Comparison of ENCODE assay signal across 9 cellular contexts in genomic region chr2:62217421-62217820, GRCh38. TPM values are rescaled to one million over a fixed set of nuclear protein-coding genes. Genes with fewer than 3 reads are reported as not detected.
DNase-seq lines count a peak whose midpoint lies in the region; ATAC-seq and TF ChIP-seq lines count a peak whose summit lies in the region.
"Had no signal": no experiment of that assay in that cellular context is flagged by ENCODE, and none has a peak within 500 bp of the region (broad histone marks: within the 10 kb centered on the region; RNA-seq: fewer than 3 reads in every experiment).

No MANE protein-coding gene starts in this region.

- 88% methylated on average over 10 of the region's 10 CpGs for WGBS in liver

- H3K27me3 Mint-ChIP-seq in HFFc6 (ENCODE audit: insufficient read depth), result no peaks in the 10 kb centered on the region

- peaks cover 63% of the 10 kb centered on the region for H3K4me1 Mint-ChIP-seq in HFFc6 (ENCODE audit: low read depth)
- H3K4me1 Mint-ChIP-seq in stimulated activated effector memory CD8-positive, alpha-beta T cell treated with anti-CD3 and anti-CD28 coated beads, Interleukin-12 subunit alpha, Interleukin-12 subunit beta, amount 100 ng/mL, for 72 hours, result peaks cover 94% of the 10 kb centered on the region

- peak overlapping the region; percentile 8 for H3K4me3 Mint-ChIP-seq in HFFc6
- peak overlapping the region; percentile 20 for H3K4me3 Mint-ChIP-seq in stimulated activated effector memory CD8-positive, alpha-beta T cell treated with anti-CD3 and anti-CD28 coated beads, Interleukin-12 subunit alpha, Interleukin-12 subunit beta, amount 100 ng/mL, for 72 hours

- peak overlapping the region; percentile 81 for H3K27ac Mint-ChIP-seq in HFFc6
- peak overlapping the region; percentile 73 for H3K27ac Mint-ChIP-seq in stimulated activated effector memory CD8-positive, alpha-beta T cell treated with anti-CD3 and anti-CD28 coated beads, Interleukin-12 subunit alpha, Interleukin-12 subunit beta, amount 100 ng/mL, for 72 hours

- H3K9me3 ChIP-seq in breast epithelium, result no peaks in the 10 kb centered on the region
- H3K9me3 ChIP-seq in liver (ENCODE audit: control insufficient read depth in 4 of 4, low read length in 3 of 4), result no peaks in the 10 kb centered on the region

- H3K27ac ChIP-seq in breast epithelium, result peak overlapping the region; percentile 48 to 91
- peak overlapping the region; percentile 21 to 44 for H3K27ac ChIP-seq in liver (ENCODE audit: low read depth in 1 of 2, low read length in 2 of 2)
- H3K27ac ChIP-seq: HL-60 had no signal

- H3K4me1 ChIP-seq in breast epithelium, result peaks cover 9 to 17% of the 10 kb centered on the region in 2 donors
- peaks cover 6 to 26% (median 15%) of the 10 kb centered on the region in 4 donors for H3K4me1 ChIP-seq in liver (ENCODE audit: control insufficient read depth in 4 of 4, insufficient read depth in 4 of 4, low read length in 3 of 4)

- H3K27me3 ChIP-seq in breast epithelium (no peaks in the 10 kb centered on the region), liver (ENCODE audit: control insufficient read depth in 4 of 4, insufficient read depth in 4 of 4, low read length in 3 of 4) (no peaks in the 10 kb centered on the region)

- no peak for TF ChIP-seq RAD21 in liver (IDR thresholded peaks at IDR 0.05)

- H3K9me3 Mint-ChIP-seq in HFFc6, result peaks cover 9% of the 10 kb centered on the region
- H3K9me3 Mint-ChIP-seq in stimulated activated effector memory CD8-positive, alpha-beta T cell treated with anti-CD3 and anti-CD28 coated beads, Interleukin-12 subunit alpha, Interleukin-12 subunit beta, amount 100 ng/mL, for 72 hours, result no peaks in the 10 kb centered on the region

- H3K36me3 ChIP-seq in breast epithelium, result no peaks in the 10 kb centered on the region
- peaks cover 0 to 3% (median 0%) of the 10 kb centered on the region in 4 donors for H3K36me3 ChIP-seq in liver (ENCODE audit: control insufficient read depth in 4 of 4, insufficient read depth in 3 of 4, low read depth in 1 of 4, low read length in 3 of 4)

- ATAC-seq in stimulated activated effector memory CD8-positive, alpha-beta T cell treated with anti-CD3 and anti-CD28 coated beads, Interleukin-12 subunit alpha, Interleukin-12 subunit beta, amount 100 ng/mL, for 72 hours, result no peak
- ATAC-seq in GM19324 (IDR thresholded peaks at IDR 0.05; ENCODE audit: low FRiP score, unreplicated experiment), result no peak

- DNase-seq in HFFc6 (no peak), breast epithelium (ENCODE audit: low spot score in 2 of 2) (no peak), GM19238 (ENCODE audit: insufficient read length, low spot score) (no peak)
- no peak for DNase-seq in stimulated activated effector memory CD8-positive, alpha-beta T cell treated with anti-CD3 and anti-CD28 coated beads, Interleukin-12 subunit alpha, Interleukin-12 subunit beta, amount 100 ng/mL, for 72 hours (ENCODE audit: low spot score in 2 of 2)
- DNase-seq in stimulated activated CD4-positive, alpha-beta T cell treated with anti-CD3 and anti-CD28 coated beads, Interleukin-2, amount 100 ng/mL, for 48 hours, result no peak
- DNase-seq: stimulated activated CD4-positive, alpha-beta T cell treated with anti-CD3 and anti-CD28 coated beads, Interleukin-1b, Interleukin-23, amount 100 ng/mL, for 48 hours had no signal

- intact Hi-C loops in breast epithelium (cut with DNase I; ENCODE audit: low total_unique reads), result no loop called here

- no peak for TF ChIP-seq CTCF in HFFc6 (IDR thresholded peaks at IDR 0.05)
- TF ChIP-seq CTCF in breast epithelium (IDR thresholded peaks at IDR 0.05), result no peak
- no peak for TF ChIP-seq CTCF in liver (IDR thresholded peaks at IDR 0.05; ENCODE audit: low read depth, low read length, missing input control)

- no peak overlapping the region for H3K9ac ChIP-seq in liver (ENCODE audit: low read depth in 1 of 2, low read length in 2 of 2)

- H3K36me3 Mint-ChIP-seq in HFFc6 (ENCODE audit: low read depth), result peaks cover 19% of the 10 kb centered on the region
- H3K36me3 Mint-ChIP-seq in stimulated activated effector memory CD8-positive, alpha-beta T cell treated with anti-CD3 and anti-CD28 coated beads, Interleukin-12 subunit alpha, Interleukin-12 subunit beta, amount 100 ng/mL, for 72 hours, result peaks cover 7% of the 10 kb centered on the region

- peak overlapping the region in 1 of 3 donors; percentile 24 for H3K4me3 ChIP-seq in breast epithelium
- H3K4me3 ChIP-seq in liver (ENCODE audit: low read depth in 1 of 3, low read length in 3 of 3), result no peak overlapping the region

- no peak for TF ChIP-seq POLR2A in breast epithelium (IDR thresholded peaks at IDR 0.05)

TF ChIP-seq in liver, 16 proteins besides CTCF, POLR2A, EP300 and RAD21:
- no peak for TF ChIP-seq ATF3 (IDR thresholded peaks at IDR 0.05)
- no peak for TF ChIP-seq JUND (IDR thresholded peaks at IDR 0.05)
- TF ChIP-seq YY1 (IDR thresholded peaks at IDR 0.05), result no peak
- no peak for TF ChIP-seq ZBTB33 (IDR thresholded peaks at IDR 0.05)
- no peak for TF ChIP-seq HNF4A (conservative IDR thresholded peaks at IDR 0.05)
- TF ChIP-seq HNF4G (IDR thresholded peaks at IDR 0.05), result no peak

RNA-seq across cellular contexts. Expression of gene B3GNT2, which starts 21.5 kb away (rescaled TPM):
- total RNA-seq in HFFc6 (2021; fragmentation: NEBNext Ultra II Directional; extraction: Animal tissue kit (Norgen Biotek cat#: 25700)), result 10 to 100 TPM; 12.5 to 16.7 (median 15.1) TPM
- total RNA-seq in breast epithelium (10 to 100 TPM; 16.3 to 39.5 (median 25.6) TPM), liver (10 to 100 TPM; 19.4 to 20.2 TPM)
- 1 to 10 TPM; 6.4 to 9.0 TPM for polyA plus RNA-seq in liver
